In genomic region chr17:55751720-55752250, GRCh38 we compare ENCODE assay signal across 8 cellular contexts. TPM values are rescaled to one million over a fixed set of nuclear protein-coding genes. Genes with fewer than 3 reads are reported as not detected.
A peak's percentile ranks its signal among the peaks of the same experiment; 100 is the strongest.
DNase-seq lines count a peak whose midpoint lies in the region; ATAC-seq and TF ChIP-seq lines count a peak whose summit lies in the region.

No MANE protein-coding gene starts in this region.

- peak overlapping the region; percentile 95 for H3K4me3 ChIP-seq in DOHH2 (ENCODE audit: low read length)
- peak overlapping the region; percentile 51 for H3K4me3 ChIP-seq in RWPE2 (ENCODE audit: severe bottlenecking)
- H3K4me3 ChIP-seq in fibroblast of lung (replicated peaks in 1 of 4; ENCODE audit: control extremely low read depth in 1 of 4, insufficient read depth in 1 of 4, low read depth in 3 of 4, low read length in 4 of 4): peak overlapping the region; percentile 88 to 98 (median 88)
- H3K4me3 ChIP-seq in trophoblast cell (ENCODE audit: low read depth, low read length): peak overlapping the region; percentile 75

- H4K20me1 ChIP-seq in DOHH2 (ENCODE audit: control insufficient read depth, insufficient read depth, low read depth, low read length) (no peaks in the 10 kb centered on the region), fibroblast of lung (ENCODE audit: control insufficient read depth, extremely low read depth, insufficient read depth, low read length) (no peaks in the 10 kb centered on the region)

- no peak overlapping the region for H4K91ac ChIP-seq in trophoblast cell (ENCODE audit: low read depth, low read length)

- no peaks in the 10 kb centered on the region for H3K27me3 ChIP-seq in DOHH2 (ENCODE audit: control insufficient read depth, low read length)
- H3K27me3 ChIP-seq in RWPE2 (ENCODE audit: insufficient read depth, poor library complexity, severe bottlenecking): no peaks in the 10 kb centered on the region
- H3K27me3 ChIP-seq in fibroblast of lung (ENCODE audit: control insufficient read depth, insufficient read depth, low read length): no peaks in the 10 kb centered on the region
- H3K27me3 ChIP-seq in trophoblast cell (ENCODE audit: insufficient read depth, low read length): no peaks in the 10 kb centered on the region

- WGBS in trophoblast cell (ENCODE audit: extremely low coverage, insufficient coverage, insufficient read length): no CpG with 5 or more reads among the region's 4 CpGs

- H3K4me2 ChIP-seq in DOHH2 (ENCODE audit: low read length) (peak overlapping the region; percentile 84), fibroblast of lung (ENCODE audit: extremely low read depth, insufficient read depth, low read length) (peak overlapping the region; percentile 77), trophoblast cell (ENCODE audit: low read length) (peak overlapping the region; percentile 66)

- H4K8ac ChIP-seq in trophoblast cell (ENCODE audit: low read depth, low read length): no peak overlapping the region

- H2BK5ac ChIP-seq in trophoblast cell (ENCODE audit: low read depth, low read length, poor library complexity): no peak overlapping the region

- no peaks in the 10 kb centered on the region for H3K9me3 ChIP-seq in DOHH2 (ENCODE audit: control insufficient read depth, insufficient read depth, low read length)
- H3K9me3 ChIP-seq in RWPE2 (ENCODE audit: severe bottlenecking): no peaks in the 10 kb centered on the region
- no peaks in the 10 kb centered on the region for H3K9me3 ChIP-seq in fibroblast of lung (ENCODE audit: control insufficient read depth, insufficient read depth, low read depth, low read length)
- H3K9me3 ChIP-seq in trophoblast cell (ENCODE audit: insufficient read depth, low read depth, low read length): no peaks in the 10 kb centered on the region

- no peaks in the 10 kb centered on the region for H3K9me2 ChIP-seq in DOHH2 (replicated peaks; ENCODE audit: control insufficient read depth, low read length)

- H3K18ac ChIP-seq in trophoblast cell (ENCODE audit: low read length): no peak overlapping the region

- H4K12ac ChIP-seq in trophoblast cell (ENCODE audit: low read depth, low read length): no peak overlapping the region

- 0 out of 2 replicates have a peak, but pooled peaks cover 4% of the 10 kb centered on the region for H3F3A ChIP-seq in DOHH2 (ENCODE audit: control insufficient read depth, insufficient read depth)

- H2BK12ac ChIP-seq in trophoblast cell (ENCODE audit: low read length): no peak overlapping the region

- H3K23ac ChIP-seq in trophoblast cell (ENCODE audit: low read length): no peak overlapping the region

- H3K27ac ChIP-seq in DOHH2 (ENCODE audit: low read depth, low read length) (no peak overlapping the region), RWPE2 (ENCODE audit: poor library complexity, severe bottlenecking) (no peak overlapping the region), fibroblast of lung (ENCODE audit: insufficient read depth, low read length) (peak overlapping the region; percentile 76), trophoblast cell (ENCODE audit: low read depth, low read length) (no peak overlapping the region)

- peaks cover 5% of the 10 kb centered on the region for H3K79me1 ChIP-seq in trophoblast cell (ENCODE audit: low read length)

- H3K9ac ChIP-seq in fibroblast of lung (ENCODE audit: insufficient read depth, low read length) (peak overlapping the region; percentile 78), trophoblast cell (ENCODE audit: low read length) (no peak overlapping the region)

- H2BK120ac ChIP-seq in trophoblast cell (ENCODE audit: insufficient read depth, low read length, poor library complexity): no peak overlapping the region

- H3K36me3 ChIP-seq in DOHH2 (ENCODE audit: control insufficient read depth, low read length): no peaks in the 10 kb centered on the region
- H3K36me3 ChIP-seq in RWPE2 (ENCODE audit: low read depth): no peaks in the 10 kb centered on the region
- no peaks in the 10 kb centered on the region for H3K36me3 ChIP-seq in fibroblast of lung (ENCODE audit: control insufficient read depth, insufficient read depth, low read length)
- H3K36me3 ChIP-seq in trophoblast cell (ENCODE audit: control insufficient read depth in 1 of 2, insufficient read depth in 2 of 2, low read length in 2 of 2): peaks cover 0 to 2% of the 10 kb centered on the region in 2 experiments

- no peak overlapping the region for H2AK5ac ChIP-seq in trophoblast cell (ENCODE audit: low read length)

- H2AFZ ChIP-seq in fibroblast of lung (ENCODE audit: low read length) (no peak overlapping the region), trophoblast cell (ENCODE audit: insufficient read depth, low read length, poor library complexity) (no peak overlapping the region)

- H3K4me1 ChIP-seq in DOHH2 (ENCODE audit: control insufficient read depth, low read length) (peaks cover 17% of the 10 kb centered on the region), RWPE2 (ENCODE audit: insufficient read depth, poor library complexity, severe bottlenecking) (peaks cover 6% of the 10 kb centered on the region), fibroblast of lung (ENCODE audit: control insufficient read depth, extremely low read depth, insufficient read depth, low read length) (no peaks in the 10 kb centered on the region), trophoblast cell (ENCODE audit: control insufficient read depth in 1 of 2, insufficient read depth in 2 of 2, low read length in 2 of 2) (peaks cover 4 to 7% of the 10 kb centered on the region in 2 experiments)

- TF ChIP-seq CTCF in DOHH2 (IDR thresholded peaks at IDR 0.05; ENCODE audit: low read depth, low read length, poor library complexity, severe bottlenecking) (no peak), RWPE2 (IDR thresholded peaks at IDR 0.05; ENCODE audit: poor library complexity, severe bottlenecking) (no peak), fibroblast of lung (conservative IDR thresholded peaks at IDR 0.05 in 1 of 2, IDR thresholded peaks at IDR 0.05 in 1 of 2; ENCODE audit: low read depth in 1 of 2, low read length in 2 of 2) (no peak)

- ATAC-seq in RWPE2 (ENCODE audit: low read depth): no peak
- no peak for ATAC-seq in HG02870 (IDR thresholded peaks at IDR 0.05; ENCODE audit: unreplicated experiment)

- no peak overlapping the region for H3K4ac ChIP-seq in trophoblast cell (ENCODE audit: low read depth, low read length)

- H3K79me2 ChIP-seq in DOHH2 (ENCODE audit: control insufficient read depth, low read length): peaks cover 10% of the 10 kb centered on the region
- peaks cover 33% of the 10 kb centered on the region for H3K79me2 ChIP-seq in fibroblast of lung (ENCODE audit: control insufficient read depth, insufficient read depth, low read length)
- H3K79me2 ChIP-seq in trophoblast cell (ENCODE audit: control insufficient read depth, insufficient read depth, low read length, poor library complexity): peaks cover 3% of the 10 kb centered on the region

- DNase-seq in RWPE2 (ENCODE audit: low spot score) (no peak), fibroblast of lung (ENCODE audit: low read depth in 2 of 2) (no peak), trophoblast cell (peak; percentile 72 to 88), D341Med (ENCODE audit: low spot score) (no peak), COLO668 (lab: John Stamatoyannopoulos, UW; ENCODE audit: unreplicated experiment) (no peak), NCI-H526 treated with DMSO at 0.1 percent for 48 hours (lab: John Stamatoyannopoulos, UW) (no peak)

- H3K14ac ChIP-seq in trophoblast cell (ENCODE audit: low read length): no peak overlapping the region

RNA-seq across cellular contexts. Expression of gene PCTP, which starts 0.9 kb away (rescaled TPM):
- total RNA-seq in fibroblast of lung: 16.9 and 20.6 TPM in 2 replicates
- polyA plus RNA-seq in fibroblast of lung: 20.4 and 21.5 TPM in 2 replicates
- polyA plus RNA-seq in fibroblast of lung (2012): 11.8 and 11.9 TPM in 2 replicates
- 7.3 and 12.6 TPM in 2 replicates for polyA minus RNA-seq in fibroblast of lung (ENCODE audit: low replicate concordance)
- 22.6 TPM in 2 replicates for polyA plus RNA-seq in trophoblast cell (2013)

RNA-seq across cellular contexts. Expression of gene TMEM100, which starts 29.1 kb away (rescaled TPM):
- 1.7 and 2.6 TPM in 2 replicates for total RNA-seq in fibroblast of lung
- 2.2 and 3.5 TPM in 2 replicates for polyA plus RNA-seq in fibroblast of lung
- polyA plus RNA-seq in fibroblast of lung (2012): 2.3 and 4.0 TPM in 2 replicates
- polyA minus RNA-seq in fibroblast of lung (ENCODE audit: low replicate concordance): 0.75 and 4.9 TPM in 2 replicates
- 3.7 and 4.1 TPM in 2 replicates for polyA plus RNA-seq in trophoblast cell (2013)

Comparison
In these comparisons a context has a peak if more than half of its experiments do, and no peak if none do; other contexts are left out.
1. DNase-seq: peak in trophoblast cell (2 of 2); none in RWPE2 (single experiment), fibroblast of lung (0 of 2), D341Med (single experiment), COLO668 (single experiment) and NCI-H526 treated with DMSO at 0.1 percent for 48 hours (single experiment).
2. Peak in every context shown above with its lines, with median percentiles within 50 percentile points of each other: H3K4me2 ChIP-seq and H3K4me3 ChIP-seq.